Comparison of ENCODE assay signal across 7 cellular contexts in the genomic region with DNA sequence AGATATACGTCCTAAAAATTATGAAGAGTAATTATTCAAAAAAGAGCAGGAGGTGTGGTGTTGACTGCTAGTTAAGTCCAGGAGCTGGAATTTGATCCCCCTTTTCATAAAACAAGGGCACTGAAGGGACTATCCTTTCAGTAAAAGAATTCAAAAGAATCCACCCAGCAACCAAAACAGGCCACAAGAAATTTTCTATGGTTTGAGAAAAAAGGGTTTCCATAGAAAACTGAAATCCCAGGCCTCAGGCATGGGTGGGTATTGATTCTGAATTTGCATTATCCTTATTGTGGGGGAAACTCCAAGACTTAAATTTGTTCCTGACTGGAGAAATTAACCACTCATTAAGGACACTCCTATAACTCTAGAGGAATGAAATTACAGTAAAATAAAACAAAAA.
"Had no signal": no experiment of that assay in that cellular context is flagged by ENCODE, and none has a peak within 500 bp of the region (broad histone marks: within the 10 kb centered on the region; RNA-seq: fewer than 3 reads in every experiment).

No MANE protein-coding gene starts in this region.

- H3K9ac ChIP-seq: GM23248 had no signal

- H3K4me2 ChIP-seq: GM23338 had no signal

- DNase-seq: GM23248, GOT3, H7, H9, HCEC 1CT, HFFc6 had no signal

- H3K4me3 ChIP-seq: GM23248, GM23338 had no signal

- H2AFZ ChIP-seq: GM23248, GM23338 had no signal

- H3K27ac ChIP-seq: GM23248 had no signal
